ENCODE assay signal across 8 cellular contexts in genomic region chr20:266604-267562, GRCh38. TPM values are rescaled to one million over a fixed set of nuclear protein-coding genes. Genes with fewer than 3 reads are reported as not detected.
DNase-seq lines count a peak whose midpoint lies in the region; ATAC-seq and TF ChIP-seq lines count a peak whose summit lies in the region.

No MANE protein-coding gene starts in this region.

- H3K4me1 Mint-ChIP-seq in CD14-positive monocyte (peaks cover 8% of the 10 kb centered on the region), memory B cell (peaks cover 8% of the 10 kb centered on the region)
- peaks cover 10% of the 10 kb centered on the region for H3K4me1 Mint-ChIP-seq in activated CD4-positive, alpha-beta memory T cell treated with anti-CD3 and anti-CD28 coated beads for 36 hours (ENCODE audit: low read depth)

- CTCF ChIA-PET in activated CD4-positive, alpha-beta memory T cell treated with anti-CD3 and anti-CD28 coated beads for 36 hours (lab: Charles Lee): interaction anchor here (0.7 to 3.8 kb wide), 22 partner anchors 9 to 170 kb away, joined by 3 to 25 read pairs (median 4); partner anchors contain the start of genes DEFB129 and DEFB132

- H3K9me3 ChIP-seq in ectodermal cell (ENCODE audit: control insufficient read depth, low read length): no peaks in the 10 kb centered on the region

- no peaks in the 10 kb centered on the region for H3K4me1 ChIP-seq in ectodermal cell (ENCODE audit: control insufficient read depth, insufficient read depth, low read length)

- intact Hi-C loops in CD14-positive monocyte (cut with micrococcal nuclease): loop anchor here (2.0 to 5.0 kb wide), 2 partner anchors 58 to 60 kb away; no protein-coding TSS in a partner anchor
- intact Hi-C loops in activated CD4-positive, alpha-beta memory T cell treated with anti-CD3 and anti-CD28 coated beads for 36 hours (cut with micrococcal nuclease): loop anchor here (1.0 to 2.0 kb wide), 3 partner anchors 30 to 64 kb away; no protein-coding TSS in a partner anchor

- no peak overlapping the region for H3K27ac ChIP-seq in ectodermal cell (ENCODE audit: insufficient read depth, low read depth, low read length, poor library complexity, severe bottlenecking)

- peaks cover 15% of the 10 kb centered on the region for H3K27me3 ChIP-seq in ectodermal cell (ENCODE audit: control insufficient read depth, insufficient read depth, low read length, poor library complexity, severe bottlenecking)

- no peaks in the 10 kb centered on the region for H3K36me3 Mint-ChIP-seq in CD14-positive monocyte
- H3K36me3 Mint-ChIP-seq in activated CD4-positive, alpha-beta memory T cell treated with anti-CD3 and anti-CD28 coated beads for 36 hours: no peaks in the 10 kb centered on the region
- no peaks in the 10 kb centered on the region for H3K36me3 Mint-ChIP-seq in memory B cell

- 12 to 18% methylated on average over 39 to 43 of the region's 43 CpGs for WGBS in ectodermal cell, 2 experiments

- H3K4me3 ChIP-seq in ectodermal cell (ENCODE audit: insufficient read depth, low read depth, low read length): peak overlapping the region; percentile 27

- peaks cover 8 to 14% (median 12%) of the 10 kb centered on the region in 3 donors for H3K27me3 Mint-ChIP-seq in CD14-positive monocyte (ENCODE audit: low read depth in 3 of 3)
- peaks cover 6% of the 10 kb centered on the region for H3K27me3 Mint-ChIP-seq in activated CD4-positive, alpha-beta memory T cell treated with anti-CD3 and anti-CD28 coated beads for 36 hours
- H3K27me3 Mint-ChIP-seq in memory B cell: no peaks in the 10 kb centered on the region

- peak; percentile 81 for DNase-seq in CD14-positive monocyte (ENCODE audit: low spot score)
- DNase-seq in NCI-H69 (lab: John Stamatoyannopoulos, UW): peak; percentile 93
- DNase-seq in activated CD4-positive, alpha-beta memory T cell treated with anti-CD3 and anti-CD28 coated beads for 36 hours: peak; percentile 93
- peak; percentile 91 to 97 for DNase-seq in memory B cell (ENCODE audit: low spot score in 2 of 2)
- DNase-seq in stimulated activated CD4-positive, alpha-beta T cell treated with anti-CD3 and anti-CD28 coated beads, TNF-alpha, amount 100 ng/mL, for 48 hours (ENCODE audit: low read depth in 3 of 3): peak; percentile 83 to 89 (median 88)

- H3K4me3 Mint-ChIP-seq in CD14-positive monocyte (peak overlapping the region; percentile 78 to 95), memory B cell (peak overlapping the region; percentile 86)
- H3K4me3 Mint-ChIP-seq in activated CD4-positive, alpha-beta memory T cell treated with anti-CD3 and anti-CD28 coated beads for 36 hours: peak overlapping the region; percentile 78

- TF ChIP-seq CTCF in CD14-positive monocyte (IDR thresholded peaks at IDR 0.05): peak; percentile 89

- ATAC-seq in GM19351 (IDR thresholded peaks at IDR 0.05; ENCODE audit: unreplicated experiment): peak; percentile 92
- peak; percentile 73 for ATAC-seq in HG03558 (IDR thresholded peaks at IDR 0.05; ENCODE audit: extremely low read depth, unreplicated experiment)
- peak; percentile 97 for ATAC-seq in memory B cell (ENCODE audit: low read depth)

- no peaks in the 10 kb centered on the region for H3K36me3 ChIP-seq in ectodermal cell (ENCODE audit: control insufficient read depth, insufficient read depth, low read length)

- H3K27ac Mint-ChIP-seq in CD14-positive monocyte (peak overlapping the region in 4 of 7 donors; percentile 5 to 78 (median 42)), memory B cell (no peak overlapping the region)
- H3K27ac Mint-ChIP-seq in activated CD4-positive, alpha-beta memory T cell treated with anti-CD3 and anti-CD28 coated beads for 36 hours: peak overlapping the region; percentile 25

- POLR2A ChIA-PET in activated CD4-positive, alpha-beta memory T cell treated with anti-CD3 and anti-CD28 coated beads for 36 hours (lab: Charles Lee): interaction anchor here (1.0 to 1.6 kb wide), 2 partner anchors 9 to 31 kb away, joined by 3 to 9 read pairs; partner anchors contain the start of gene ZCCHC3

- H3K9me3 Mint-ChIP-seq in CD14-positive monocyte (peaks cover 0 to 2% (median 0%) of the 10 kb centered on the region in 7 donors), memory B cell (no peaks in the 10 kb centered on the region)
- H3K9me3 Mint-ChIP-seq in activated CD4-positive, alpha-beta memory T cell treated with anti-CD3 and anti-CD28 coated beads for 36 hours: no peaks in the 10 kb centered on the region

RNA-seq across cellular contexts. Expression of gene DEFB132, which starts 9.4 kb away (rescaled TPM):
- not detected for polyA plus RNA-seq in CD14-positive monocyte
- not detected for total RNA-seq in activated CD4-positive, alpha-beta memory T cell treated with anti-CD3 and anti-CD28 coated beads for 36 hours
- polyA plus RNA-seq in ectodermal cell (2013, experiment 1 of 4): not detected
- not detected for polyA plus RNA-seq in ectodermal cell (2013, experiment 2 of 4)
- polyA plus RNA-seq in ectodermal cell (2013, experiment 3 of 4): not detected
- polyA plus RNA-seq in ectodermal cell (2013, experiment 4 of 4): not detected

RNA-seq across cellular contexts. Expression of gene C20orf96, which starts 23.7 kb away (rescaled TPM):
- under 1 TPM; 0.28 to 0.88 TPM for polyA plus RNA-seq in CD14-positive monocyte
- total RNA-seq in activated CD4-positive, alpha-beta memory T cell treated with anti-CD3 and anti-CD28 coated beads for 36 hours: 1 to 10 TPM; 5.4 to 6.4 TPM
- polyA plus RNA-seq in ectodermal cell (2013, experiment 1 of 4): 38.8 TPM
- polyA plus RNA-seq in ectodermal cell (2013, experiment 2 of 4): 35.9 TPM
- 36.1 TPM for polyA plus RNA-seq in ectodermal cell (2013, experiment 3 of 4)
- polyA plus RNA-seq in ectodermal cell (2013, experiment 4 of 4): 38.7 TPM

RNA-seq across cellular contexts. Expression of gene ZCCHC3, which starts 30.5 kb away (rescaled TPM):
- polyA plus RNA-seq in CD14-positive monocyte: 1 to 10 TPM; 4.5 to 5.6 TPM
- 10 to 100 TPM; 15.2 to 15.9 TPM for total RNA-seq in activated CD4-positive, alpha-beta memory T cell treated with anti-CD3 and anti-CD28 coated beads for 36 hours
- polyA plus RNA-seq in ectodermal cell (2013, experiment 1 of 4): 54.6 TPM
- polyA plus RNA-seq in ectodermal cell (2013, experiment 2 of 4): 50.3 TPM
- 42.8 TPM for polyA plus RNA-seq in ectodermal cell (2013, experiment 3 of 4)
- polyA plus RNA-seq in ectodermal cell (2013, experiment 4 of 4): 44.4 TPM

RNA-seq across cellular contexts. Expression of gene DEFB129, which starts 39.8 kb away (rescaled TPM):
- not detected for polyA plus RNA-seq in CD14-positive monocyte
- total RNA-seq in activated CD4-positive, alpha-beta memory T cell treated with anti-CD3 and anti-CD28 coated beads for 36 hours: not detected
- not detected for polyA plus RNA-seq in ectodermal cell (2013, experiment 1 of 4)
- not detected for polyA plus RNA-seq in ectodermal cell (2013, experiment 2 of 4)
- polyA plus RNA-seq in ectodermal cell (2013, experiment 3 of 4): not detected
- polyA plus RNA-seq in ectodermal cell (2013, experiment 4 of 4): not detected

RNA-seq across cellular contexts. Expression of gene SOX12, which starts 58.5 kb away (rescaled TPM):
- under 1 TPM; 0.03 to 0.12 TPM for polyA plus RNA-seq in CD14-positive monocyte
- 1 to 10 TPM; 4.4 to 4.7 TPM for total RNA-seq in activated CD4-positive, alpha-beta memory T cell treated with anti-CD3 and anti-CD28 coated beads for 36 hours
- 79.2 TPM for polyA plus RNA-seq in ectodermal cell (2013, experiment 1 of 4)
- polyA plus RNA-seq in ectodermal cell (2013, experiment 2 of 4): 77.5 TPM
- polyA plus RNA-seq in ectodermal cell (2013, experiment 3 of 4): 64.5 TPM
- polyA plus RNA-seq in ectodermal cell (2013, experiment 4 of 4): 74.6 TPM
